Comparison of ENCODE assay signal across 8 cellular contexts in genomic region chr7:112940314-112940732, GRCh38.
A peak's percentile ranks its signal among the peaks of the same experiment; 100 is the strongest.
DNase-seq lines count a peak whose midpoint lies in the region; ATAC-seq and TF ChIP-seq lines count a peak whose summit lies in the region.

No MANE protein-coding gene starts in this region.

- peaks cover 8% of the 10 kb centered on the region for H3K79me2 ChIP-seq in trophoblast cell (ENCODE audit: control insufficient read depth, insufficient read depth, low read length, poor library complexity)

- H3K4me1 ChIP-seq in RWPE2 (ENCODE audit: insufficient read depth, poor library complexity, severe bottlenecking), result peaks cover 16% of the 10 kb centered on the region
- peaks cover 3 to 6% of the 10 kb centered on the region in 2 experiments for H3K4me1 ChIP-seq in trophoblast cell (ENCODE audit: control insufficient read depth in 1 of 2, insufficient read depth in 2 of 2, low read length in 2 of 2)

- no peak overlapping the region for H2BK120ac ChIP-seq in trophoblast cell (ENCODE audit: insufficient read depth, low read length, poor library complexity)

- no peak overlapping the region for H2BK12ac ChIP-seq in trophoblast cell (ENCODE audit: low read length)

- no peak overlapping the region for H3K23ac ChIP-seq in trophoblast cell (ENCODE audit: low read length)

- H4K8ac ChIP-seq in trophoblast cell (ENCODE audit: low read depth, low read length), result peak overlapping the region; percentile 94

- H3K9me3 ChIP-seq in RWPE2 (ENCODE audit: severe bottlenecking) (no peaks in the 10 kb centered on the region), trophoblast cell (ENCODE audit: insufficient read depth, low read depth, low read length) (no peaks in the 10 kb centered on the region)

- peak overlapping the region; percentile 71 for H3K14ac ChIP-seq in trophoblast cell (ENCODE audit: low read length)

- H3K79me1 ChIP-seq in trophoblast cell (ENCODE audit: low read length), result peaks cover 8% of the 10 kb centered on the region

- H3K36me3 ChIP-seq in RWPE2 (ENCODE audit: low read depth), result peaks cover 3% of the 10 kb centered on the region; the same call in 1 of the 2 replicates
- H3K36me3 ChIP-seq in trophoblast cell (ENCODE audit: control insufficient read depth in 1 of 2, insufficient read depth in 2 of 2, low read length in 2 of 2), result no peaks in the 10 kb centered on the region

- H3K9ac ChIP-seq in trophoblast cell (ENCODE audit: low read length), result peak overlapping the region; percentile 88

- peak overlapping the region; percentile 66 for H4K12ac ChIP-seq in trophoblast cell (ENCODE audit: low read depth, low read length)

- no CpG with 5 or more reads among the region's 8 CpGs for WGBS in trophoblast cell (ENCODE audit: extremely low coverage, insufficient coverage, insufficient read length)

- H2BK5ac ChIP-seq in trophoblast cell (ENCODE audit: low read depth, low read length, poor library complexity), result peak overlapping the region; percentile 74

- no peak for TF ChIP-seq CTCF in RWPE2 (IDR thresholded peaks at IDR 0.05; ENCODE audit: poor library complexity, severe bottlenecking)
- TF ChIP-seq CTCF in fibroblast of mammary gland (conservative IDR thresholded peaks at IDR 0.05; ENCODE audit: control insufficient read depth, insufficient read depth, low read depth, low read length), result no peak

- DNase-seq in RWPE2 (ENCODE audit: low spot score) (no peak), fibroblast of mammary gland (ENCODE audit: low read depth) (no peak), trophoblast cell (no peak), germinal center (ENCODE audit: low spot score) (no peak), AML-193 (lab: John Stamatoyannopoulos, UW) (no peak), GF-D8 (lab: John Stamatoyannopoulos, UW) (no peak)

- H3K4me3 ChIP-seq in RWPE2 (ENCODE audit: severe bottlenecking) (peak overlapping the region; percentile 84), fibroblast of mammary gland (ENCODE audit: control insufficient read depth, low read depth, low read length) (peak overlapping the region; percentile 67), trophoblast cell (ENCODE audit: low read depth, low read length) (peak overlapping the region; percentile 78)

- peak overlapping the region; percentile 67 for H4K91ac ChIP-seq in trophoblast cell (ENCODE audit: low read depth, low read length)

- peak overlapping the region; percentile 77 for H3K18ac ChIP-seq in trophoblast cell (ENCODE audit: low read length)

- H3K27ac ChIP-seq in RWPE2 (ENCODE audit: poor library complexity, severe bottlenecking), result peak overlapping the region; percentile 7
- H3K27ac ChIP-seq in trophoblast cell (ENCODE audit: low read depth, low read length), result peak overlapping the region; percentile 66

- ATAC-seq in GM18868 (IDR thresholded peaks at IDR 0.05; ENCODE audit: unreplicated experiment) (peak; percentile 35), HG02678 (IDR thresholded peaks at IDR 0.05; ENCODE audit: unreplicated experiment) (peak; percentile 38), RWPE2 (ENCODE audit: low read depth) (peak; percentile 32)

- H2AFZ ChIP-seq in trophoblast cell (ENCODE audit: insufficient read depth, low read length, poor library complexity), result peak overlapping the region; percentile 58

- no peaks in the 10 kb centered on the region for H3K27me3 ChIP-seq in RWPE2 (ENCODE audit: insufficient read depth, poor library complexity, severe bottlenecking)
- no peaks in the 10 kb centered on the region for H3K27me3 ChIP-seq in trophoblast cell (ENCODE audit: insufficient read depth, low read length)

- H3K4me2 ChIP-seq in trophoblast cell (ENCODE audit: low read length), result peak overlapping the region; percentile 91

- H3K4ac ChIP-seq in trophoblast cell (ENCODE audit: low read depth, low read length), result no peak overlapping the region

- no peak overlapping the region for H2AK5ac ChIP-seq in trophoblast cell (ENCODE audit: low read length)
